Comparison of ENCODE assay signal across 11 cellular contexts in genomic region chr20:8399963-8400362, GRCh38.
DNase-seq lines count a peak whose midpoint lies in the region; ATAC-seq, FAIRE-seq and TF ChIP-seq lines count a peak whose summit lies in the region.
"Had no signal": no experiment of that assay in that cellular context is flagged by ENCODE, and none has a peak within 500 bp of the region (broad histone marks: within the 10 kb centered on the region; RNA-seq: fewer than 3 reads in every experiment).

No MANE protein-coding gene starts in this region.

- H3K4me3 ChIP-seq in A549, result no peak overlapping the region

- no peak for TF ChIP-seq EP300 in A549 (IDR thresholded peaks at IDR 0.05)

- TF ChIP-seq RAD21 in A549 (conservative IDR thresholded peaks at IDR 0.05 in 1 of 2, IDR thresholded peaks at IDR 0.05 in 1 of 2), result no peak

- no peak for DNase-seq in A549 (ENCODE audit: low read depth in 1 of 2, low spot score in 1 of 2)
- peak; percentile 26 for DNase-seq in GM19238 (ENCODE audit: insufficient read length, low spot score)
- DNase-seq in RPMI8226, result peak; percentile 82
- DNase-seq in DMS79 (lab: John Stamatoyannopoulos, UW), result no peak
- no peak for DNase-seq in stimulated activated naive CD4-positive, alpha-beta T cell (lab: John Stamatoyannopoulos, UW)
- DNase-seq in activated effector memory CD4-positive, alpha-beta T cell treated with anti-CD3 and anti-CD28 coated beads, Interleukin-2, amount 50 U/mL, for 16 hours, result no peak
- DNase-seq in stimulated activated CD8-positive, alpha-beta memory T cell treated with anti-CD3 and anti-CD28 coated beads, Interleukin-4, amount 100 ng/mL, for 48 hours, result no peak
- DNase-seq: activated gamma-delta T cell treated with Interleukin-2 at 50 U/mL for 16 hours, C1 segment of cervical spinal cord, NCI-H1092 had no signal

- FAIRE-seq in A549 (lab: Jason Lieb, UNC), result peak; percentile 77

- H3K4me1 ChIP-seq in A549, result no peaks in the 10 kb centered on the region

- no peak for TF ChIP-seq POLR2A in A549 (IDR thresholded peaks at IDR 0.05; ENCODE audit: low read length)

- POLR2A ChIA-PET in A549 (lab: Yijun Ruan, JAX), result no interaction called here

- H3K4me2 ChIP-seq in A549, result no peak overlapping the region

- no peak for TF ChIP-seq CTCF in A549 (IDR thresholded peaks at IDR 0.05)

- no peaks in the 10 kb centered on the region for H3K9me3 ChIP-seq in A549

- H3K27ac ChIP-seq in A549, result no peak overlapping the region

- ATAC-seq in A549 (no peak), HG03045 (IDR thresholded peaks at IDR 0.05; ENCODE audit: unreplicated experiment) (peak; percentile 98)

- CTCF ChIA-PET in A549 (lab: Yijun Ruan, JAX), result interaction anchor here (1.7 kb wide), 1 partner anchor 20 kb away, joined by 3 read pairs; no protein-coding TSS in a partner anchor

TF ChIP-seq in A549, 52 proteins besides CTCF, POLR2A, EP300 and RAD21:
- TF ChIP-seq ZC3H11A (IDR thresholded peaks at IDR 0.05) (no peak), PHF8 (IDR thresholded peaks at IDR 0.05; ENCODE audit: borderline replicate concordance, low read depth) (no peak), TP53 (CRISPR knock-in tag; IDR thresholded peaks at IDR 0.05) (no peak), ELK1 (IDR thresholded peaks at IDR 0.05; ENCODE audit: low read depth, low read length) (no peak), ESRRA (IDR thresholded peaks at IDR 0.05; ENCODE audit: borderline replicate concordance, low read length) (no peak), RARB (CRISPR knock-in tag; IDR thresholded peaks at IDR 0.05) (no peak), MAX (IDR thresholded peaks at IDR 0.05) (no peak), CHD4 (IDR thresholded peaks at IDR 0.05; ENCODE audit: borderline replicate concordance) (no peak)

Comparison
In these comparisons a context has a peak if more than half of its experiments do, and no peak if none do; other contexts are left out.
1. DNase-seq: peak in GM19238 (single experiment) and RPMI8226 (single experiment); none in A549 (0 of 2), DMS79 (single experiment), stimulated activated naive CD4-positive, alpha-beta T cell (0 of 6), activated effector memory CD4-positive, alpha-beta T cell treated with anti-CD3 and anti-CD28 coated beads, Interleukin-2, amount 50 U/mL, for 16 hours (single experiment) and stimulated activated CD8-positive, alpha-beta memory T cell treated with anti-CD3 and anti-CD28 coated beads, Interleukin-4, amount 100 ng/mL, for 48 hours (single experiment).